ENCODE assay signal across 31 cellular contexts in genomic region chr1:116159177-116159576, GRCh38. TPM values are rescaled to one million over a fixed set of nuclear protein-coding genes. Genes with fewer than 3 reads are reported as not detected.
"Had no signal": no experiment of that assay in that cellular context is flagged by ENCODE, and none has a peak within 500 bp of the region (broad histone marks: within the 10 kb centered on the region; RNA-seq: fewer than 3 reads in every experiment).

No MANE protein-coding gene starts in this region.

- ATAC-seq: activated naive CD4-positive, alpha-beta T cell treated with anti-CD3 and anti-CD28 coated beads, Interleukin-2, amount 50 U/mL, for 72 hours; body of pancreas had no signal

- H3K9me3 Mint-ChIP-seq: activated CD4-positive, alpha-beta memory T cell treated with anti-CD3 and anti-CD28 coated beads, Interleukin-2, amount 10 ng/mL, durations not matched to agents 7 days and 5 days; activated T-cell treated with anti-CD3 and anti-CD28 coated beads, Interleukin-2, amount 50 U/mL, for 24 hours had no signal

- H3K27ac Mint-ChIP-seq: activated B cell treated with CpG ODN at 0.5 μM for 24 hours; activated CD4-positive, alpha-beta memory T cell treated with anti-CD3 and anti-CD28 coated beads, Interleukin-2, amount 10 ng/mL, durations not matched to agents 7 days and 5 days; activated naive CD4-positive, alpha-beta T cell treated with anti-CD3 and anti-CD28 coated beads for 36 hours; activated naive CD4-positive, alpha-beta T cell treated with anti-CD3 and anti-CD28 coated beads, Interleukin-2, amount 50 U/mL, for 72 hours; activated T-cell treated with anti-CD3 and anti-CD28 coated beads, Interleukin-2, amount 50 U/mL, for 24 hours had no signal

- H3K27me3 Mint-ChIP-seq: activated T-cell treated with anti-CD3 and anti-CD28 coated beads, Interleukin-2, amount 50 U/mL, for 24 hours had no signal

- H3K36me3 ChIP-seq: adrenal gland, breast epithelium, MG63 had no signal

- H3K27ac ChIP-seq: adrenal gland, body of pancreas, breast epithelium, VCaP had no signal

- H3K36me3 Mint-ChIP-seq: activated naive CD4-positive, alpha-beta T cell treated with anti-CD3 and anti-CD28 coated beads, Interleukin-2, amount 50 U/mL, for 72 hours had no signal

- H3K4me1 ChIP-seq: adrenal gland had no signal

- H3K27me3 ChIP-seq: adrenal gland, body of pancreas, breast epithelium, MG63 had no signal

- H3K4me1 Mint-ChIP-seq: activated B cell treated with CpG ODN at 0.5 μM for 24 hours; activated CD4-positive, alpha-beta memory T cell treated with anti-CD3 and anti-CD28 coated beads, Interleukin-2, amount 10 ng/mL, durations not matched to agents 7 days and 5 days had no signal

- H3K4me3 Mint-ChIP-seq: activated B cell treated with CpG ODN at 0.5 μM for 24 hours; activated CD4-positive, alpha-beta memory T cell treated with anti-CD3 and anti-CD28 coated beads, Interleukin-2, amount 10 ng/mL, durations not matched to agents 7 days and 5 days; activated naive CD4-positive, alpha-beta T cell treated with anti-CD3 and anti-CD28 coated beads for 36 hours; activated T-cell treated with anti-CD3 and anti-CD28 coated beads, Interleukin-2, amount 50 U/mL, for 24 hours had no signal

- H3K4me3 ChIP-seq: adrenal gland, body of pancreas, breast epithelium, MG63 had no signal

- H3K9me3 ChIP-seq: adrenal gland, body of pancreas, breast epithelium had no signal

- FAIRE-seq: astrocyte had no signal

- DNase-seq: activated B cell treated with CpG ODN at 0.5 μM for 24 hours; activated CD4-positive, alpha-beta memory T cell treated with anti-CD3 and anti-CD28 coated beads, Interleukin-2, amount 10 ng/mL, durations not matched to agents 7 days and 5 days; activated CD4-positive, alpha-beta T cell treated with anti-CD3 and anti-CD28 coated beads for 1 hour; activated CD4-positive, alpha-beta T cell treated with anti-CD3 and anti-CD28 coated beads for 48 hours; activated gamma-delta T cell treated with Interleukin-2 at 50 U/mL for 16 hours; activated naive CD4-positive, alpha-beta T cell treated with anti-CD3 and anti-CD28 coated beads for 36 hours; activated T-cell treated with anti-CD3 and anti-CD28 coated beads, Interleukin-2, amount 50 U/mL, for 24 hours; adrenal gland; body of pancreas; Kasumi-1; KG1; MG63; MV-4-11; NCI-H1092; NCI-H1436 treated with DMSO at 0.1 percent for 48 hours; NCI-H1694 treated with DMSO at 0.1 percent for 48 hours; NCI-H2029; NCI-H345; NCI-H524 treated with DMSO at 0.1 percent for 48 hours; Right ventricle myocardium superior; SW 1271; T-helper 1 cell; T-helper 2 cell; T-helper 9 cell had no signal

RNA-seq across cellular contexts. Expression of gene MAB21L3, which starts 48.0 kb away (rescaled TPM):
- total RNA-seq: activated B cell treated with CpG ODN at 0.5 μM for 24 hours; activated CD4-positive, alpha-beta memory T cell treated with anti-CD3 and anti-CD28 coated beads, Interleukin-2, amount 10 ng/mL, durations not matched to agents 7 days and 5 days; activated naive CD4-positive, alpha-beta T cell treated with anti-CD3 and anti-CD28 coated beads for 36 hours; activated naive CD4-positive, alpha-beta T cell treated with anti-CD3 and anti-CD28 coated beads, Interleukin-2, amount 50 U/mL, for 72 hours; body of pancreas; cardiac septum; NCI-H460; OCI-LY7; Right ventricle myocardium superior had no signal
